Comparison of ENCODE assay signal across 1 cellular context in genomic region chr1:202812176-202813026, GRCh38.
A peak's percentile ranks its signal among the peaks of the same experiment; 100 is the strongest.
TF ChIP-seq lines count a peak whose summit lies in the region.

No MANE protein-coding gene starts in this region.

TF ChIP-seq in HEK293, 187 proteins besides CTCF, POLR2A, EP300 and RAD21 (continued from another document):
- TF ChIP-seq MYNN (tag by site-specific recombination; IDR thresholded peaks at IDR 0.05; ENCODE audit: borderline replicate concordance), result no peak
- TF ChIP-seq KLF1 (tag by site-specific recombination; IDR thresholded peaks at IDR 0.05), result 0 out of 2 replicates have a peak, but pooled peaks have one; percentile 35
- no peak for TF ChIP-seq ZNF362 (tag by site-specific recombination; IDR thresholded peaks at IDR 0.05)
- no peak for TF ChIP-seq ZIC2 (tag by site-specific recombination; IDR thresholded peaks at IDR 0.05)
- 0 out of 2 replicates have a peak, but pooled peaks have one; percentile 8 for TF ChIP-seq ZNF513 (tag by site-specific recombination; IDR thresholded peaks at IDR 0.05)
- TF ChIP-seq ZNF37A (tag by site-specific recombination; IDR thresholded peaks at IDR 0.05), result no peak
- TF ChIP-seq ZNF561 (tag by site-specific recombination; IDR thresholded peaks at IDR 0.05; ENCODE audit: borderline replicate concordance), result no peak
- TF ChIP-seq ZNF449 (tag by site-specific recombination; IDR thresholded peaks at IDR 0.05), result peak; percentile 18; the same call in 1 of the 2 replicates
- no peak for TF ChIP-seq ZNF214 (tag by site-specific recombination; IDR thresholded peaks at IDR 0.05; ENCODE audit: borderline replicate concordance)
- TF ChIP-seq HOXD13 (CRISPR knock-in tag; IDR thresholded peaks at IDR 0.05; ENCODE audit: borderline replicate concordance), result no peak
